7 cellular contexts compared by ENCODE assay signal in genomic region chr1:19289244-19289643, GRCh38. TPM values are rescaled to one million over a fixed set of nuclear protein-coding genes. Genes with fewer than 3 reads are reported as not detected.
A peak's percentile ranks its signal among the peaks of the same experiment; 100 is the strongest.
DNase-seq lines count a peak whose midpoint lies in the region; ATAC-seq and TF ChIP-seq lines count a peak whose summit lies in the region.
"Had no signal": no experiment of that assay in that cellular context is flagged by ENCODE, and none has a peak within 500 bp of the region (broad histone marks: within the 10 kb centered on the region; RNA-seq: fewer than 3 reads in every experiment).

No MANE protein-coding gene starts in this region.

- peak overlapping the region; percentile 46 for H3K4me3 ChIP-seq in fibroblast of pulmonary artery (replicated peaks; ENCODE audit: low read depth, low read length)
- H3K4me3 ChIP-seq in skin epidermis: peak overlapping the region in 6 of 7 experiments; percentile 16 to 47 (median 35)
- H3K4me3 ChIP-seq: cardiac muscle cell had no signal

- CTCF ChIA-PET in activated CD4-positive, alpha-beta memory T cell treated with anti-CD3 and anti-CD28 coated beads, Interleukin-2, amount 10 ng/mL, durations not matched to agents 7 days and 5 days (lab: Charles Lee): interaction anchor here (0.5 kb wide), 1 partner anchor 25 kb away, joined by 4 read pairs; no protein-coding TSS in a partner anchor

- no peak for DNase-seq in activated CD4-positive, alpha-beta memory T cell treated with anti-CD3 and anti-CD28 coated beads, Interleukin-2, amount 10 ng/mL, durations not matched to agents 7 days and 5 days
- DNase-seq in fibroblast of pulmonary artery (ENCODE audit: low read depth): no peak
- no peak for DNase-seq in NCI-H524 treated with DMSO at 0.1 percent for 48 hours (lab: John Stamatoyannopoulos, UW)

- no peak overlapping the region for H3K27ac ChIP-seq in skin epidermis
- H3K27ac ChIP-seq: cardiac muscle cell had no signal

- POLR2A ChIA-PET in activated CD4-positive, alpha-beta memory T cell treated with anti-CD3 and anti-CD28 coated beads, Interleukin-2, amount 10 ng/mL, durations not matched to agents 7 days and 5 days (lab: Charles Lee): no interaction called here

- peaks cover 6% of the 10 kb centered on the region for H3K4me1 Mint-ChIP-seq in activated CD4-positive, alpha-beta memory T cell treated with anti-CD3 and anti-CD28 coated beads, Interleukin-2, amount 10 ng/mL, durations not matched to agents 7 days and 5 days

- H3K9me3 Mint-ChIP-seq in activated CD4-positive, alpha-beta memory T cell treated with anti-CD3 and anti-CD28 coated beads, Interleukin-2, amount 10 ng/mL, durations not matched to agents 7 days and 5 days: peaks cover 5% of the 10 kb centered on the region

- H3K36me3 Mint-ChIP-seq in activated CD4-positive, alpha-beta memory T cell treated with anti-CD3 and anti-CD28 coated beads, Interleukin-2, amount 10 ng/mL, durations not matched to agents 7 days and 5 days (ENCODE audit: low read depth): peaks cover 6% of the 10 kb centered on the region

- H3K27me3 Mint-ChIP-seq in activated CD4-positive, alpha-beta memory T cell treated with anti-CD3 and anti-CD28 coated beads, Interleukin-2, amount 10 ng/mL, durations not matched to agents 7 days and 5 days: peaks cover 14% of the 10 kb centered on the region

- no peak overlapping the region for H3K27ac Mint-ChIP-seq in activated CD4-positive, alpha-beta memory T cell treated with anti-CD3 and anti-CD28 coated beads, Interleukin-2, amount 10 ng/mL, durations not matched to agents 7 days and 5 days

- no peak for ATAC-seq in HG02840 (IDR thresholded peaks at IDR 0.05; ENCODE audit: low FRiP score, unreplicated experiment)
- no peak for ATAC-seq in GM18868 (IDR thresholded peaks at IDR 0.05; ENCODE audit: unreplicated experiment)

- no peak for TF ChIP-seq CTCF in fibroblast of pulmonary artery (IDR thresholded peaks at IDR 0.05; ENCODE audit: low read length, missing control alignments)

- H3K4me3 Mint-ChIP-seq in activated CD4-positive, alpha-beta memory T cell treated with anti-CD3 and anti-CD28 coated beads, Interleukin-2, amount 10 ng/mL, durations not matched to agents 7 days and 5 days: peak overlapping the region; percentile 32

RNA-seq across cellular contexts. Expression of gene AKR7A3, which starts 0.7 kb away (rescaled TPM):
- under 1 TPM; 0.20 to 0.48 TPM for total RNA-seq in activated CD4-positive, alpha-beta memory T cell treated with anti-CD3 and anti-CD28 coated beads, Interleukin-2, amount 10 ng/mL, durations not matched to agents 7 days and 5 days

RNA-seq across cellular contexts. Expression of gene AKR7A2, which starts 22.7 kb away (rescaled TPM):
- 10 to 100 TPM; 43.0 to 43.9 TPM for total RNA-seq in activated CD4-positive, alpha-beta memory T cell treated with anti-CD3 and anti-CD28 coated beads, Interleukin-2, amount 10 ng/mL, durations not matched to agents 7 days and 5 days

RNA-seq across cellular contexts. Expression of gene SLC66A1, which starts 22.9 kb away (rescaled TPM):
- total RNA-seq in activated CD4-positive, alpha-beta memory T cell treated with anti-CD3 and anti-CD28 coated beads, Interleukin-2, amount 10 ng/mL, durations not matched to agents 7 days and 5 days: 1 to 10 TPM; 6.7 to 6.8 TPM

RNA-seq across cellular contexts. Expression of gene MRTO4, which starts 37.6 kb away (rescaled TPM):
- total RNA-seq in activated CD4-positive, alpha-beta memory T cell treated with anti-CD3 and anti-CD28 coated beads, Interleukin-2, amount 10 ng/mL, durations not matched to agents 7 days and 5 days: 10 to 100 TPM; 21.1 to 23.0 TPM

RNA-seq across cellular contexts. Expression of gene EMC1, which starts 37.9 kb away (rescaled TPM):
- 10 to 100 TPM; 25.3 to 29.1 TPM for total RNA-seq in activated CD4-positive, alpha-beta memory T cell treated with anti-CD3 and anti-CD28 coated beads, Interleukin-2, amount 10 ng/mL, durations not matched to agents 7 days and 5 days
